In genomic region chr7:26646666-26647065, GRCh38 we compare ENCODE assay signal across 20 cellular contexts.
DNase-seq lines count a peak whose midpoint lies in the region; ATAC-seq, FAIRE-seq and TF ChIP-seq lines count a peak whose summit lies in the region.
"Had no signal": no experiment of that assay in that cellular context is flagged by ENCODE, and none has a peak within 500 bp of the region (broad histone marks: within the 10 kb centered on the region; RNA-seq: fewer than 3 reads in every experiment).

No MANE protein-coding gene starts in this region.

- DNase-seq in HT1080 (ENCODE audit: low read depth) (peak; percentile 23), astrocyte (ENCODE audit: low read depth) (peak; percentile 4), mesothelial cell of epicardium (ENCODE audit: low spot score in 2 of 2, unreplicated experiment in 2 of 2) (no peak), cerebellum (ENCODE audit: low spot score) (no peak)
- DNase-seq in effector CD4-positive, alpha-beta T cell: no peak
- DNase-seq: COR-L47, HFFc6, Kasumi-1, MG63, NCI-H1048, NCI-H1436 treated with DMSO at 0.1 percent for 48 hours, NCI-H2029, NCI-H526 had no signal

- no peak overlapping the region for H3K9ac ChIP-seq in astrocyte (ENCODE audit: low read length)

- H3K9me3 Mint-ChIP-seq in astrocyte (ENCODE audit: unreplicated experiment) (no peaks in the 10 kb centered on the region), mesothelial cell of epicardium (no peaks in the 10 kb centered on the region)
- H3K9me3 Mint-ChIP-seq: HFFc6 had no signal

- no peak overlapping the region for H3K4me3 Mint-ChIP-seq in astrocyte (ENCODE audit: unreplicated experiment)
- no peak overlapping the region for H3K4me3 Mint-ChIP-seq in mesothelial cell of epicardium
- H3K4me3 Mint-ChIP-seq: B cell, HFFc6 had no signal

- ATAC-seq in HG02623 (IDR thresholded peaks at IDR 0.05; ENCODE audit: unreplicated experiment) (no peak), GM18909 (IDR thresholded peaks at IDR 0.05; ENCODE audit: poor library complexity, unreplicated experiment) (no peak)
- ATAC-seq: Panc1, Right ventricle myocardium inferior had no signal

- H3K9me3 ChIP-seq in astrocyte (ENCODE audit: insufficient read depth, low read depth, low read length): no peaks in the 10 kb centered on the region
- H3K9me3 ChIP-seq: MG63 had no signal

- H3K27ac Mint-ChIP-seq in astrocyte (ENCODE audit: unreplicated experiment) (peak overlapping the region; percentile 10), mesothelial cell of epicardium (peak overlapping the region; percentile 6)
- H3K27ac Mint-ChIP-seq: B cell, HFFc6 had no signal

- H3K36me3 Mint-ChIP-seq in astrocyte (ENCODE audit: low read depth, unreplicated experiment): no peaks in the 10 kb centered on the region
- no peaks in the 10 kb centered on the region for H3K36me3 Mint-ChIP-seq in mesothelial cell of epicardium

- no peak overlapping the region for H2AFZ ChIP-seq in astrocyte (ENCODE audit: low read depth, low read length)

- no peak overlapping the region for H3K4me3 ChIP-seq in astrocyte (ENCODE audit: insufficient read depth, low read depth, low read length)
- H3K4me3 ChIP-seq: MG63 had no signal

- H3K79me2 ChIP-seq in astrocyte (ENCODE audit: insufficient read depth, low read length): no peaks in the 10 kb centered on the region

- no peak overlapping the region for H3K27ac ChIP-seq in astrocyte (ENCODE audit: low read depth, low read length)

- H3K27me3 Mint-ChIP-seq in astrocyte (ENCODE audit: low read depth, unreplicated experiment): peaks cover 2% of the 10 kb centered on the region
- no peaks in the 10 kb centered on the region for H3K27me3 Mint-ChIP-seq in mesothelial cell of epicardium (ENCODE audit: low read depth)
- H3K27me3 Mint-ChIP-seq: B cell had no signal

- TF ChIP-seq CTCF in astrocyte (IDR thresholded peaks at IDR 0.05; ENCODE audit: insufficient read depth, low read depth, low read length) (no peak), mesothelial cell of epicardium (IDR thresholded peaks at IDR 0.05; ENCODE audit: unreplicated experiment) (no peak)

- FAIRE-seq in astrocyte (lab: Jason Lieb, UNC): no peak
- FAIRE-seq: GM12891, H54 had no signal

- H4K20me1 ChIP-seq in astrocyte (ENCODE audit: insufficient read depth, low read length): no peaks in the 10 kb centered on the region

- no peaks in the 10 kb centered on the region for H3K4me1 ChIP-seq in astrocyte (ENCODE audit: insufficient read depth, low read length)

- H3K4me1 Mint-ChIP-seq in astrocyte (ENCODE audit: low read depth, unreplicated experiment): peaks cover 9% of the 10 kb centered on the region
- peaks cover 30% of the 10 kb centered on the region for H3K4me1 Mint-ChIP-seq in mesothelial cell of epicardium
- H3K4me1 Mint-ChIP-seq: B cell had no signal

- no peak overlapping the region for H3K4me2 ChIP-seq in astrocyte (ENCODE audit: low read length)

- no peaks in the 10 kb centered on the region for H3K27me3 ChIP-seq in astrocyte (ENCODE audit: insufficient read depth, low read length)
- H3K27me3 ChIP-seq: MG63 had no signal

- H3K36me3 ChIP-seq in astrocyte (ENCODE audit: insufficient read depth, low read length): no peaks in the 10 kb centered on the region
- H3K36me3 ChIP-seq: MG63 had no signal

Comparison
In these comparisons a context has a peak if more than half of its experiments do, and no peak if none do; other contexts are left out.
1. DNase-seq: peak in HT1080 (single experiment) and astrocyte (single experiment); none in mesothelial cell of epicardium (0 of 2), cerebellum (single experiment) and effector CD4-positive, alpha-beta T cell (single experiment).